ENCODE assay signal across 9 cellular contexts in the genomic region with DNA sequence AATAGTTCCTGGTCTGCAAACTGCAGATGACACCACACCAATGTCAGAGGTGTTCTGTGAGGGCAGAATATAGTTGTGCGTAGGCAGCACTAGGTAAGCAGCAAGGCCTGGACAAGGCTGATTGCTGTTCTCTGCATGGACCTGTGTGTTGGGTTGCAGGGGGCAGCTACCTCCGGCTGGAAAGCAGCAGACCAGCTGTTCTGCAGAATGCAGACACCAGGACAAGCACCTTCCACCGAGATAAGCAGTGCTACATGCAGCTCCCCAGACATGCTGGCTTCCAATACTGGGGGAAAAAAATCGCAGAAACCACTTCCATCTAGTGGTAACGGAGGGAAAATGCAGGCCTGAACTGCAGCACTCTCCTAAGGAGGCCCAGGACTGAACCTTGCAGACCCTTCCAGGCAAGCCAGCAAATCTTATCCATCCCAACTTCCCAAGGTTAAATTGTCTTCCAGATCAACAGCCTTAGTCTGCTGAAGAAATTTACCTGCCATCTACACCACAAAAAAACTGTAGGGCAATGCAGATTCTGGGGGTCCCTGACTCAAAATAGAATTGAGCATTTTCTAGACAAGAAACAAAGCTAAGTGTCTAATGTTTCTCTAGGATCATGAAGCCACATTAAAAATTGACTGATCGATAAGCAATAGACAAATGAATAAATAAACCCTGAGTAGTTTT. TPM values are rescaled to one million over a fixed set of nuclear protein-coding genes. Genes with fewer than 3 reads are reported as not detected.
DNase-seq lines count a peak whose midpoint lies in the region; ATAC-seq, FAIRE-seq and TF ChIP-seq lines count a peak whose summit lies in the region.
"Had no signal": no experiment of that assay in that cellular context is flagged by ENCODE, and none has a peak within 500 bp of the region (broad histone marks: within the 10 kb centered on the region; RNA-seq: fewer than 3 reads in every experiment).

No MANE protein-coding gene starts in this region.

- no peak overlapping the region for H3K56ac ChIP-seq in mesendoderm (ENCODE audit: low read length)

- no peaks in the 10 kb centered on the region for H3K27me3 ChIP-seq in PC-3 (ENCODE audit: low read length)
- no peaks in the 10 kb centered on the region for H3K27me3 ChIP-seq in endothelial cell of umbilical vein (ENCODE audit: control insufficient read depth in 2 of 2, insufficient read depth in 2 of 2, low read length in 2 of 2)
- no peaks in the 10 kb centered on the region for H3K27me3 ChIP-seq in mesendoderm (ENCODE audit: insufficient read depth, low read length, poor library complexity)

- H3K9ac ChIP-seq in PC-3 (ENCODE audit: low read length) (no peak overlapping the region), endothelial cell of umbilical vein (replicated peaks; ENCODE audit: extremely low read depth, insufficient read depth, low read length) (no peak overlapping the region), mesendoderm (ENCODE audit: low read length) (no peak overlapping the region)

- H4K5ac ChIP-seq in mesendoderm (ENCODE audit: low read length) = no peak overlapping the region

- H3K23ac ChIP-seq in mesendoderm (ENCODE audit: low read length) = no peak overlapping the region

- H3K79me2 ChIP-seq in PC-3 (ENCODE audit: low read length) = no peaks in the 10 kb centered on the region
- H3K79me2 ChIP-seq in endothelial cell of umbilical vein (ENCODE audit: control insufficient read depth, insufficient read depth, low read length) = no peaks in the 10 kb centered on the region
- no peaks in the 10 kb centered on the region for H3K79me2 ChIP-seq in mesendoderm (ENCODE audit: control insufficient read depth, insufficient read depth, low read length)

- no peaks in the 10 kb centered on the region for H3K9me2 ChIP-seq in PC-3 (replicated peaks; ENCODE audit: low read length)

- dilution Hi-C loops in endothelial cell of umbilical vein (cut with MboI; ENCODE audit: extremely low pct_ligation_motif_present, low sequenced_read_pairs) = no loop called here

- TF ChIP-seq CTCF in PC-3 (conservative IDR thresholded peaks at IDR 0.05; ENCODE audit: low read depth, low read length) = peak; percentile 84
- peak; percentile 35 to 57 for TF ChIP-seq CTCF in endothelial cell of umbilical vein (IDR thresholded peaks at IDR 0.05; ENCODE audit: extremely low read depth in 1 of 2, insufficient read depth in 1 of 2, low read depth in 1 of 2, low read length in 2 of 2)

- no peaks in the 10 kb centered on the region for H3K9me1 ChIP-seq in endothelial cell of umbilical vein (replicated peaks; ENCODE audit: control insufficient read depth, extremely low read depth, insufficient read depth, low read length)

- no TSS peak for BruUV-seq in PC-3 (replicated peaks; lab: Mats Ljungman, UMichigan)
- BruUV-seq in endothelial cell of umbilical vein (replicated peaks; lab: Mats Ljungman, UMichigan) = no TSS peak

- no peaks in the 10 kb centered on the region for H3K4me1 ChIP-seq in PC-3 (ENCODE audit: insufficient read depth, low read length)
- no peaks in the 10 kb centered on the region for H3K4me1 ChIP-seq in endothelial cell of umbilical vein (ENCODE audit: control insufficient read depth, extremely low read depth, insufficient read depth, low read length)
- peaks cover 2% of the 10 kb centered on the region for H3K4me1 ChIP-seq in mesendoderm (ENCODE audit: control insufficient read depth, low read depth, low read length)

- no peak overlapping the region for H2BK5ac ChIP-seq in mesendoderm (ENCODE audit: low read length)

- H2BK15ac ChIP-seq in mesendoderm (replicated peaks; ENCODE audit: low read depth) = no peak overlapping the region

- no peak overlapping the region for H2AK5ac ChIP-seq in mesendoderm (ENCODE audit: low read length)

- ATAC-seq in GM18907 (IDR thresholded peaks at IDR 0.05; ENCODE audit: unreplicated experiment) (peak; percentile 80), PC-3 (peak; percentile 96), GM19023 (IDR thresholded peaks at IDR 0.05; ENCODE audit: unreplicated experiment) (no peak)

- H3K27me3 Mint-ChIP-seq in activated T-cell treated with anti-CD3 and anti-CD28 coated beads, Interleukin-2, amount 50 U/mL, for 24 hours = peaks cover 3% of the 10 kb centered on the region

- H3K18ac ChIP-seq in mesendoderm (ENCODE audit: low read length) = no peak overlapping the region

- no peaks in the 10 kb centered on the region for H4K20me1 ChIP-seq in PC-3 (ENCODE audit: low read length)
- H4K20me1 ChIP-seq in endothelial cell of umbilical vein (replicated peaks; ENCODE audit: control insufficient read depth, extremely low read depth, insufficient read depth, low read length) = no peaks in the 10 kb centered on the region

- no peak overlapping the region for H3K4me3 Mint-ChIP-seq in activated T-cell treated with anti-CD3 and anti-CD28 coated beads, Interleukin-2, amount 50 U/mL, for 24 hours

- no peak for FAIRE-seq in endothelial cell of umbilical vein (lab: Jason Lieb, UNC)
- FAIRE-seq: TTC549 had no signal

- no peak overlapping the region for H2AFZ ChIP-seq in PC-3 (ENCODE audit: low read length)
- no peak overlapping the region for H2AFZ ChIP-seq in endothelial cell of umbilical vein (ENCODE audit: low read depth, low read length)

- H3K9me3 Mint-ChIP-seq in activated T-cell treated with anti-CD3 and anti-CD28 coated beads, Interleukin-2, amount 50 U/mL, for 24 hours = peaks cover 2% of the 10 kb centered on the region

- no peaks in the 10 kb centered on the region for H3K36me3 Mint-ChIP-seq in activated T-cell treated with anti-CD3 and anti-CD28 coated beads, Interleukin-2, amount 50 U/mL, for 24 hours (ENCODE audit: low read depth)

- H3K4me2 ChIP-seq in PC-3 (ENCODE audit: low read length) (no peak overlapping the region), endothelial cell of umbilical vein (ENCODE audit: insufficient read depth, low read length) (no peak overlapping the region), mesendoderm (ENCODE audit: low read length) (no peak overlapping the region)

- no peak overlapping the region for H3K27ac Mint-ChIP-seq in activated T-cell treated with anti-CD3 and anti-CD28 coated beads, Interleukin-2, amount 50 U/mL, for 24 hours

- H3K36me3 ChIP-seq in PC-3 (ENCODE audit: low read depth, low read length) (no peaks in the 10 kb centered on the region), endothelial cell of umbilical vein (ENCODE audit: control insufficient read depth in 2 of 2, extremely low read depth in 1 of 2, insufficient read depth in 2 of 2, low read length in 2 of 2) (no peaks in the 10 kb centered on the region), mesendoderm (ENCODE audit: control insufficient read depth, insufficient read depth, low read length) (no peaks in the 10 kb centered on the region)

- CTCF ChIA-PET in PC-3 (lab: Charles Lee) = interaction anchor here (0.6 to 2.2 kb wide), 6 partner anchors 17 to 544 kb away, joined by 3 to 50 read pairs (median 4); no protein-coding TSS in a partner anchor
- CTCF ChIA-PET in endothelial cell of umbilical vein (lab: Charles Lee) = interaction anchor here (0.6 to 5.9 kb wide), 6 partner anchors 16 to 1274 kb away, joined by 3 to 140 read pairs (median 8); partner anchors contain the start of gene ZPBP

- DNase-seq in D341Med (ENCODE audit: low spot score) (peak; percentile 84), HuH-7.5 (ENCODE audit: low spot score) (peak; percentile 63), PC-3 (peak; percentile 75), endothelial cell of umbilical vein (ENCODE audit: low read depth, low spot score) (peak; percentile 24), mesendoderm (peak; percentile 92)
- DNase-seq in activated T-cell treated with anti-CD3 and anti-CD28 coated beads, Interleukin-2, amount 50 U/mL, for 24 hours = no peak

- no peak overlapping the region for H3K27ac ChIP-seq in PC-3 (ENCODE audit: low read length)
- H3K27ac ChIP-seq in endothelial cell of umbilical vein (ENCODE audit: insufficient read depth, low read depth, low read length) = no peak overlapping the region
- H3K27ac ChIP-seq in mesendoderm (ENCODE audit: low read depth, low read length) = no peak overlapping the region

- no peaks in the 10 kb centered on the region for H3F3A ChIP-seq in PC-3 (ENCODE audit: low read length, unreplicated experiment)

- POLR2A ChIA-PET in PC-3 (lab: Charles Lee; ENCODE audit: unreplicated experiment) = no interaction called here
- POLR2A ChIA-PET in endothelial cell of umbilical vein (lab: Charles Lee) = no interaction called here

- no peak for TF ChIP-seq POLR2A in endothelial cell of umbilical vein (IDR thresholded peaks at IDR 0.05; ENCODE audit: low read depth, low read length)

- intact Hi-C loops in PC-3 (cut with micrococcal nuclease) = loop anchor here (1.0 kb wide), 2 partner anchors 114 to 205 kb away; no protein-coding TSS in a partner anchor
- intact Hi-C loops in endothelial cell of umbilical vein (cut with micrococcal nuclease) = loop anchor here (1.0 to 5.0 kb wide), 2 partner anchors 205 to 1275 kb away; partner anchors contain the start of gene ZPBP

- no peak overlapping the region for H3K4ac ChIP-seq in mesendoderm (ENCODE audit: low read depth, low read length)

- H3K79me1 ChIP-seq in mesendoderm (ENCODE audit: low read length) = no peaks in the 10 kb centered on the region

- H3K9me3 ChIP-seq in PC-3 (ENCODE audit: low read length) = no peaks in the 10 kb centered on the region
- no peaks in the 10 kb centered on the region for H3K9me3 ChIP-seq in endothelial cell of umbilical vein (replicated peaks; ENCODE audit: control insufficient read depth, insufficient read depth, low read length)

- H3K4me1 Mint-ChIP-seq in activated T-cell treated with anti-CD3 and anti-CD28 coated beads, Interleukin-2, amount 50 U/mL, for 24 hours (ENCODE audit: low read depth) = no peaks in the 10 kb centered on the region

- WGBS in mesendoderm (ENCODE audit: extremely low coverage, insufficient coverage, low lambda C conversion rate) = no CpG with 5 or more reads among the region's 6 CpGs

- H2BK120ac ChIP-seq in mesendoderm (ENCODE audit: low read depth, low read length) = no peak overlapping the region

- no peak overlapping the region for H3K4me3 ChIP-seq in PC-3 (ENCODE audit: low read length)
- H3K4me3 ChIP-seq in endothelial cell of umbilical vein (replicated peaks in 1 of 3; ENCODE audit: insufficient read depth in 1 of 3, low read depth in 1 of 3, low read length in 3 of 3) = no peak overlapping the region
- no peak overlapping the region for H3K4me3 ChIP-seq in mesendoderm (ENCODE audit: low read length)

- no peak overlapping the region for H4K8ac ChIP-seq in mesendoderm (ENCODE audit: low read depth, low read length)

RNA-seq across cellular contexts. Expression of gene COBL, which starts 50.5 kb away (rescaled TPM):
- 8.6 and 8.8 TPM in 2 replicates for total RNA-seq in PC-3 (2014; rRNA removed)
- total RNA-seq in endothelial cell of umbilical vein = 0.07 and 0.11 TPM in 2 replicates
- not detected in 2 replicates for polyA plus RNA-seq in endothelial cell of umbilical vein
- not detected in 2 replicates for polyA plus RNA-seq in endothelial cell of umbilical vein (2011; cell fraction: cytosol; rRNA removed)
- 0.13 TPM in 1 of 2 replicates, not detected in the other for polyA plus RNA-seq in endothelial cell of umbilical vein (2011; cell fraction: nucleus; rRNA removed)
- polyA plus RNA-seq in endothelial cell of umbilical vein (2012) = not detected in 2 replicates
- not detected in 2 replicates for polyA minus RNA-seq in endothelial cell of umbilical vein
- polyA minus RNA-seq in endothelial cell of umbilical vein (2011; cell fraction: cytosol; rRNA and poly(A)+ RNA removed) = 23.9 TPM
- polyA minus RNA-seq in endothelial cell of umbilical vein (2011; cell fraction: nucleus; rRNA and poly(A)+ RNA removed) = 0.10 and 0.14 TPM in 2 replicates
- 6.7 TPM for polyA plus RNA-seq in mesendoderm (2013, experiment 1 of 2)
- polyA plus RNA-seq in mesendoderm (2013, experiment 2 of 2) = 7.5 TPM
